Comparison of ENCODE assay signal across 8 cellular contexts in the genomic region with DNA sequence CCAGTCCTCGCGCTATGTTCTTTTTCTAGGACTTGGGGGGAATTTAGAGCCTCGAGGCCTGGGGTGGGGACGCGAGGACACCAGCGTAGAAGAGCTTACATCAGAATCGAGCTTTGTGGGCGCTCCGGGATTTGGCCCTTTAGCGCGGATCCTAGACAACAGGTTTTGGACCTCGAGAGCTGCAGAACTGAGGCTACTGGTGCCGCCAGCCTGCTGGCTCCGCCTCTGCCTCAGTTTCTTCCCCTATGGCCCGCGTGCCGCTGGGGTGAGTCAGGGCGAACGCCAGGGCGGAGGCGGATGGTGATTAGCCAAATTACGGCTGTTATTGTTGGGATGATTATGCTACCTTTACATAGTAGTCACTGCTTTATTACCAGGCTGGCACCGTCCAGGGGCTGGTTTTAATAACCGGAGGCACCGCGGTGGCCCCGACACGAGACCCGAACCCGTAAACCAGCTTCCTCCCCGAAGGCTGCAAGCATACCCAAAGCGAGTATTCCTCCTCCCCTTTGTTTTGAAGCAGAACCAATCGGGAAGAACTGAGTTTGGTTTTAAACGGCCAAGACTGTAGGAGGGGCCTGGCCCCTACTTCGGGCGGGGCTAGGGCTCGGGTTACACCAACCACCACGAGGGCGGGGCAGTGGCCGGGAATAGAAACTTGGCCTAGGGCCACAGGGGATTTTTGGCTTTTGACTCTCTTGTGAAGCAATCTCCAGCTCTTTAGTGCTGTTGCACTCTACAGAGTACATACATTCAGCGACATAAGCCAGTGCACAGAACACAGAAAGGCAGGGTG. TPM values are rescaled to one million over a fixed set of nuclear protein-coding genes. Genes with fewer than 3 reads are reported as not detected.
DNase-seq lines count a peak whose midpoint lies in the region; ATAC-seq, FAIRE-seq and TF ChIP-seq lines count a peak whose summit lies in the region.

No MANE protein-coding gene starts in this region.

- 0% methylated on average over 41 of the region's 41 CpGs for WGBS in small intestine, 3 donors

- H3K27ac ChIP-seq in small intestine (ENCODE audit: low read depth in 1 of 2, low read length in 1 of 2) = peak overlapping the region; percentile 66 to 97

- DNase-seq in AG08395 (ENCODE audit: low spot score) = peak; percentile 99
- DNase-seq in NCI-H2227 (lab: John Stamatoyannopoulos, UW; ENCODE audit: unreplicated experiment) = peak; percentile 92
- DNase-seq in bronchial epithelial cell (ENCODE audit: low read depth) = peak; percentile 97
- peak; percentile 94 for DNase-seq in iPS-NIHi11 (ENCODE audit: low spot score)
- DNase-seq in small intestine = peak; percentile 97

- FAIRE-seq in bronchial epithelial cell (lab: Jason Lieb, UNC) = peak; percentile 89
- no peak for FAIRE-seq in small intestine (lab: Jason Lieb, UNC)

- peaks cover 15% of the 10 kb centered on the region for H3K36me3 ChIP-seq in bronchial epithelial cell (ENCODE audit: control insufficient read depth, insufficient read depth, low read length)
- H3K36me3 ChIP-seq in small intestine (ENCODE audit: control insufficient read depth in 2 of 2, insufficient read depth in 2 of 2, low read length in 2 of 2) = peaks cover 0 to 2% of the 10 kb centered on the region in 2 donors

- TF ChIP-seq CTCF in WI38 (IDR thresholded peaks at IDR 0.05; ENCODE audit: low read depth, low read length) (no peak), bronchial epithelial cell (IDR thresholded peaks at IDR 0.05; ENCODE audit: insufficient read depth, low read length, severe bottlenecking) (no peak)

- H3K4me3 ChIP-seq in WI38 (ENCODE audit: low read depth, low read length) = peak overlapping the region; percentile 77
- H3K4me3 ChIP-seq in bronchial epithelial cell (ENCODE audit: low read depth, low read length) = peak overlapping the region; percentile 91
- H3K4me3 ChIP-seq in small intestine (ENCODE audit: low read depth in 1 of 2, low read length in 2 of 2) = peak overlapping the region; percentile 52 to 58

- H3K4me1 ChIP-seq in small intestine (ENCODE audit: control insufficient read depth in 2 of 2, insufficient read depth in 1 of 2, low read depth in 1 of 2, low read length in 1 of 2) = peaks cover under 1 to 6% of the 10 kb centered on the region in 2 donors

- H3K9me3 ChIP-seq in small intestine (ENCODE audit: control insufficient read depth, low read depth) = no peaks in the 10 kb centered on the region

- H3K27me3 ChIP-seq in bronchial epithelial cell (ENCODE audit: control insufficient read depth, insufficient read depth, low read length) (no peaks in the 10 kb centered on the region), small intestine (ENCODE audit: control insufficient read depth in 2 of 2, insufficient read depth in 2 of 2, low read length in 2 of 2) (no peaks in the 10 kb centered on the region)

- ATAC-seq in GM18909 (IDR thresholded peaks at IDR 0.05; ENCODE audit: poor library complexity, unreplicated experiment) (peak; percentile 64), HG03159 (IDR thresholded peaks at IDR 0.05; ENCODE audit: unreplicated experiment) (peak; percentile 74)

RNA-seq across cellular contexts. Expression of gene GTPBP2, which starts 0.6 kb away (rescaled TPM):
- 176 and 273 TPM in 2 replicates for total RNA-seq in bronchial epithelial cell
- polyA plus RNA-seq in small intestine = 10 to 100 TPM; 33.7 to 81.6 (median 49.9) TPM

RNA-seq across cellular contexts. Expression of gene MAD2L1BP, which starts 5.9 kb away (rescaled TPM):
- total RNA-seq in bronchial epithelial cell = 21.5 and 27.9 TPM in 2 replicates
- polyA plus RNA-seq in small intestine = 10 to 100 TPM; 38.1 to 59.4 (median 54.6) TPM

RNA-seq across cellular contexts. Expression of gene RSPH9, which starts 15.1 kb away (rescaled TPM):
- under 0.01 and 0.13 TPM in 2 replicates for total RNA-seq in bronchial epithelial cell
- 1 to 10 TPM in 1 of 3 donors, under 1 TPM in 2; 0.42 to 1.1 (median 0.81) TPM for polyA plus RNA-seq in small intestine

RNA-seq across cellular contexts. Expression of gene POLH, which starts 53.7 kb away (rescaled TPM):
- total RNA-seq in bronchial epithelial cell = 17.4 and 24.3 TPM in 2 replicates
- 1 to 10 TPM; 2.0 to 4.0 (median 2.2) TPM for polyA plus RNA-seq in small intestine

RNA-seq across cellular contexts. Expression of gene XPO5, which starts 53.9 kb away (rescaled TPM):
- total RNA-seq in bronchial epithelial cell = 35.8 and 43.1 TPM in 2 replicates
- 10 to 100 TPM in 1 of 3 donors, 1 to 10 TPM in 2; 5.1 to 11.1 (median 6.5) TPM for polyA plus RNA-seq in small intestine

Comparison
In these comparisons a context has a peak if more than half of its experiments do, and no peak if none do; other contexts are left out.
1. Peak in every context shown above with its lines: DNase-seq, ATAC-seq, H3K4me3 ChIP-seq and H3K27ac ChIP-seq.